Comparison of ENCODE assay signal across 8 cellular contexts in genomic region chr2:150485871-150486538, GRCh38. TPM values are rescaled to one million over a fixed set of nuclear protein-coding genes. Genes with fewer than 3 reads are reported as not detected.
A peak's percentile ranks its signal among the peaks of the same experiment; 100 is the strongest.
DNase-seq lines count a peak whose midpoint lies in the region; ATAC-seq, FAIRE-seq and TF ChIP-seq lines count a peak whose summit lies in the region.

No MANE protein-coding gene starts in this region.

- TF ChIP-seq CTCF in K562 (IDR thresholded peaks at IDR 0.05 in 2 of 3, conservative IDR thresholded peaks at IDR 0.05 in 1 of 3; ENCODE audit: insufficient read depth in 2 of 3, low read depth in 1 of 3, low read length in 3 of 3) = no peak

- H3K27me3 ChIP-seq in K562 (ENCODE audit: control insufficient read depth in 2 of 2, insufficient read depth in 2 of 2, low read length in 2 of 2) (0 out of 5 replicates have a peak, but pooled peaks cover 0 to 6% of the 10 kb centered on the region in 2 experiments), iPS-18a (ENCODE audit: control insufficient read depth, insufficient read depth, low read length) (no peaks in the 10 kb centered on the region), skeletal muscle satellite cell (ENCODE audit: control insufficient read depth, insufficient read depth, low read length) (no peaks in the 10 kb centered on the region)

- POLR2A ChIA-PET in K562 (lab: Yijun Ruan, JAX) = no interaction called here

- no peaks in the 10 kb centered on the region for H4K20me1 ChIP-seq in K562 (replicated peaks; ENCODE audit: control insufficient read depth, insufficient read depth, low read length)

- no peaks in the 10 kb centered on the region for H3K36me3 Mint-ChIP-seq in effector memory CD8-positive, alpha-beta T cell (ENCODE audit: insufficient read depth)

- intact Hi-C loops in K562 (cut with micrococcal nuclease) = no loop called here

- peaks cover 0 to 7% of the 10 kb centered on the region in 2 donors for H3K9me3 Mint-ChIP-seq in effector memory CD8-positive, alpha-beta T cell

- no peak for TF ChIP-seq RAD21 in K562 (CRISPR knock-in tag; conservative IDR thresholded peaks at IDR 0.05 in 1 of 2, IDR thresholded peaks at IDR 0.05 in 1 of 2)

- no TSS peak for BruUV-seq in K562 (replicated peaks; lab: Mats Ljungman, UMichigan)

- no peak overlapping the region for H3K9ac ChIP-seq in K562 (ENCODE audit: insufficient read depth in 1 of 2, low read depth in 2 of 2, low read length in 2 of 2)
- H3K9ac ChIP-seq in iPS-18a (ENCODE audit: low read length) = peak overlapping the region; percentile 79
- H3K9ac ChIP-seq in skeletal muscle satellite cell (ENCODE audit: low read depth, low read length) = peak overlapping the region; percentile 99

- H3K27ac Mint-ChIP-seq in effector memory CD8-positive, alpha-beta T cell = no peak overlapping the region

- DNase-seq in NCI-H2107 treated with DMSO at 0.1 percent for 48 hours (lab: John Stamatoyannopoulos, UW; ENCODE audit: unreplicated experiment) (peak; percentile 49), K562 (ENCODE audit: extremely low read depth in 1 of 4, low spot score in 3 of 4) (no peak), HUDEP-2 (lab: John Stamatoyannopoulos, UW; ENCODE audit: unreplicated experiment in 76 of 76) (no peak)
- DNase-seq in effector memory CD8-positive, alpha-beta T cell = no peak

- no peak for TF ChIP-seq EP300 in K562 (IDR thresholded peaks at IDR 0.05; ENCODE audit: low read length)

- no peaks in the 10 kb centered on the region for H3K79me2 ChIP-seq in K562 (ENCODE audit: control insufficient read depth, insufficient read depth, low read length)

- peak; percentile 42; the same call in 2 of the 3 replicates for ATAC-seq in K562
- ATAC-seq in effector memory CD8-positive, alpha-beta T cell (replicated peaks) = no peak
- no peak for ATAC-seq in HG02588 (IDR thresholded peaks at IDR 0.05; ENCODE audit: unreplicated experiment)

- TF ChIP-seq POLR2A in K562 (conservative IDR thresholded peaks at IDR 0.05) = no peak

- H3K4me1 ChIP-seq in K562 (replicated peaks in 1 of 2; ENCODE audit: control insufficient read depth in 2 of 2, insufficient read depth in 2 of 2, low read length in 2 of 2) = peaks cover 0 to 8% of the 10 kb centered on the region in 2 experiments; a peak in 1 of 5 replicates
- peaks cover 20% of the 10 kb centered on the region for H3K4me1 ChIP-seq in iPS-18a (ENCODE audit: control insufficient read depth, low read depth, low read length)
- peaks cover 33% of the 10 kb centered on the region for H3K4me1 ChIP-seq in skeletal muscle satellite cell (ENCODE audit: control insufficient read depth, insufficient read depth, low read length)

- H3K4me2 ChIP-seq in K562 (ENCODE audit: insufficient read depth, low read length) (no peak overlapping the region), skeletal muscle satellite cell (ENCODE audit: low read length) (peak overlapping the region; percentile 81)

- H3K9me1 ChIP-seq in K562 (ENCODE audit: control insufficient read depth, insufficient read depth, low read length) = no peaks in the 10 kb centered on the region

- H3K36me3 ChIP-seq in K562 (ENCODE audit: control insufficient read depth, insufficient read depth, low read length) = no peaks in the 10 kb centered on the region
- H3K36me3 ChIP-seq in iPS-18a (ENCODE audit: control insufficient read depth, low read depth, low read length) = no peaks in the 10 kb centered on the region
- H3K36me3 ChIP-seq in skeletal muscle satellite cell (ENCODE audit: insufficient read depth, low read length) = peaks cover 52% of the 10 kb centered on the region

- in situ Hi-C loops in K562 (cut with MboI) = loop anchor here (25.0 kb wide), 1 partner anchor 874 kb away; no protein-coding TSS in a partner anchor

- H3K27ac ChIP-seq in K562 (ENCODE audit: extremely low read depth, low read depth, low read length) (no peak overlapping the region), iPS-18a (ENCODE audit: low read length) (no peak overlapping the region)

- no peak overlapping the region for H2AFZ ChIP-seq in K562 (ENCODE audit: low read depth, low read length)

- FAIRE-seq in K562 (lab: Jason Lieb, UNC) = no peak

- H3K4me1 Mint-ChIP-seq in effector memory CD8-positive, alpha-beta T cell (ENCODE audit: low read depth in 2 of 2) = peaks cover 9 to 13% of the 10 kb centered on the region in 2 donors

- peaks cover 26 to 58% of the 10 kb centered on the region in 2 donors for H3K27me3 Mint-ChIP-seq in effector memory CD8-positive, alpha-beta T cell

- H3K9me3 ChIP-seq in K562 (replicated peaks; ENCODE audit: control insufficient read depth, insufficient read depth, low read depth, low read length) (no peaks in the 10 kb centered on the region), iPS-18a (ENCODE audit: control insufficient read depth, low read depth, low read length) (no peaks in the 10 kb centered on the region), skeletal muscle satellite cell (replicated peaks; ENCODE audit: low read length) (no peaks in the 10 kb centered on the region)

- peak overlapping the region in 1 of 2 donors; percentile 33 for H3K4me3 Mint-ChIP-seq in effector memory CD8-positive, alpha-beta T cell

- CTCF ChIA-PET in K562 (lab: Yijun Ruan, JAX; ENCODE audit: low intra/inter-chr PET ratio) = no interaction called here

- 10% methylated on average over 61 of the region's 62 CpGs for WGBS in K562 (ENCODE audit: insufficient coverage, low coverage, missing lambda C conversion rate)

- H3K4me3 ChIP-seq in GM08714 (ENCODE audit: low read length) (peak overlapping the region; percentile 1; the same call in 1 of the 2 replicates), K562 (no peak overlapping the region), iPS-18a (ENCODE audit: low read length) (peak overlapping the region; percentile 93), skeletal muscle satellite cell (ENCODE audit: low read length) (peak overlapping the region; percentile 92)

TF ChIP-seq in K562, 482 proteins besides CTCF, POLR2A, EP300 and RAD21 (continues in another document):
- TF ChIP-seq ZNF354B (CRISPR knock-in tag; IDR thresholded peaks at IDR 0.05) (no peak), MCM3 (IDR thresholded peaks at IDR 0.05) (no peak), NFIX (CRISPR knock-in tag; IDR thresholded peaks at IDR 0.05; ENCODE audit: low read depth) (no peak), CEBPZ (IDR thresholded peaks at IDR 0.05; ENCODE audit: borderline replicate concordance, low read depth, low read length) (no peak), ZNF224 (CRISPR knock-in tag; IDR thresholded peaks at IDR 0.05) (no peak), MEF2D (tag; conservative IDR thresholded peaks at IDR 0.05; ENCODE audit: low read depth) (no peak), MLLT1 (IDR thresholded peaks at IDR 0.05) (no peak)

RNA-seq across cellular contexts. Expression of gene RND3, which starts 1.5 kb away (rescaled TPM):
- total RNA-seq in K562 (2011; cell fraction: chromatin; rRNA removed; ENCODE audit: low replicate concordance) = not detected in 2 replicates
- not detected in 2 replicates for total RNA-seq in K562 (2011; cell fraction: nucleolus; rRNA removed)
- not detected in 2 replicates for total RNA-seq in K562 (2011; cell fraction: nucleoplasm; rRNA removed)
- total RNA-seq in K562 (2014; rRNA removed) (0.16 TPM in 1 of 2 replicates, not detected in the other), K562 (2014; rRNA removed; fragmentation: Illumina TruSeq; extraction: Trizol) (not detected in 2 replicates), K562 (2015; rRNA removed; fragmentation: Illumina TruSeq; extraction: Trizol) (0.29 and 0.30 TPM in 2 replicates), K562 (2021) (0.51 and 0.64 TPM in 2 replicates)
- polyA plus RNA-seq in K562 (2011; rRNA removed) (0.22 TPM in 1 of 2 replicates, not detected in the other), K562 (2014; fragmentation: Illumina TruSeq; extraction: Trizol) (0.08 and 0.33 TPM in 2 replicates), K562 (2014; fragmentation: Nextera tagmentation; extraction: Ambion mirVana) (not detected), K562 (2014; rRNA removed) (0.07 and 0.23 TPM in 2 replicates)
- polyA plus RNA-seq in K562 (2011; cell fraction: cytosol; rRNA removed) = 0.19 TPM in 1 of 2 replicates, not detected in the other
- polyA plus RNA-seq in K562 (2011; cell fraction: nucleus; rRNA removed) = not detected in 2 replicates
- polyA plus RNA-seq in K562 (2012) = 0.22 and 0.25 TPM in 2 replicates
- not detected in 2 replicates for polyA minus RNA-seq in K562 (2011; rRNA and poly(A)+ RNA removed)
- polyA minus RNA-seq in K562 (2011; cell fraction: cytosol; rRNA and poly(A)+ RNA removed) = not detected in 2 replicates
- 0.56 TPM in 1 of 2 replicates, not detected in the other for polyA minus RNA-seq in K562 (2011; cell fraction: nucleus; rRNA and poly(A)+ RNA removed)
- 148 and 312 TPM in 2 replicates for total RNA-seq in skeletal muscle satellite cell (2012; rRNA removed)

Comparison
In these comparisons a context has a peak if more than half of its experiments do, and no peak if none do; other contexts are left out.
1. H3K9ac ChIP-seq: peak in iPS-18a (single experiment) and skeletal muscle satellite cell (single experiment); none in K562 (0 of 2).